8 cellular contexts compared by ENCODE assay signal in the genomic region with DNA sequence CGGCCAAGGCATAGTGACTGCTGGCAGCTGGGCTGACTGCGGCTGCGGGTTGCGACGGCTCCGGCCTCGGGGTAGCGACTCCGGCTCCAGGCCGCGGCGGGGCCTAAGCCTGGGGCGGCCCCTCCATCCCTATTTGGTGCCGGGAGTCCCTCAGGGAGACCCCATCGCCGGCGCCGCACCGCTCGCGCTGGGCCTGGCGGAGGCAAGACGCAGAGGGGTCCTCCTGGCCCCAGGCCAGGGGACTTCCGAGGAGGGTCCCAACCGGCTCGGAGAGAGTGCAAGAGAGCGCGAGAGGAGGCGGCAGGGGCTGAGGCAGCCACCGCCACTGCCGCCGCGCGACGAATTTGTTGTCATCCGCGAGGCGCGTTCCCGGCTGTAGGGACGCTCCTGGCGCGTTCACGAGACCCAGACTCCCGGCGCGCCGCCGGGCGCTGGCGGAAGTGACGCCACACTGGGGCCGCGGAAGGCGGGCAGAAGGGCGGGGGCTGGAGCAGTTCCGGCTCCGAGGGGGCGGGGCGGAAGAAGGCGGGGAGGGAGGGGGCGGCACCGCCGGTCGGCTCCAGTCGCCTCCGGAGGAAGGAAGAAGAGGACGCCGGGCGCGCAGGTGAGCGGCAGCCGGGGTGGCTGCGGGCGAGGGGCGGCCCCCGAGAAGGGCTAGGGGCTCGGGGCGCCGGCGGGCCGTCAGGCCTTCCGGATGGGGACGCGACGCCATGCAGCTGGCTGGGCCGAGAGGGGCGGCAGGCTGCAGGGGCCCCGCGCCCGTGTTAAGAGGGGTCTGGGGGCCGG. TPM values are rescaled to one million over a fixed set of nuclear protein-coding genes. Genes with fewer than 3 reads are reported as not detected.
DNase-seq lines count a peak whose midpoint lies in the region; ATAC-seq and TF ChIP-seq lines count a peak whose summit lies in the region.

A gene with protein sequence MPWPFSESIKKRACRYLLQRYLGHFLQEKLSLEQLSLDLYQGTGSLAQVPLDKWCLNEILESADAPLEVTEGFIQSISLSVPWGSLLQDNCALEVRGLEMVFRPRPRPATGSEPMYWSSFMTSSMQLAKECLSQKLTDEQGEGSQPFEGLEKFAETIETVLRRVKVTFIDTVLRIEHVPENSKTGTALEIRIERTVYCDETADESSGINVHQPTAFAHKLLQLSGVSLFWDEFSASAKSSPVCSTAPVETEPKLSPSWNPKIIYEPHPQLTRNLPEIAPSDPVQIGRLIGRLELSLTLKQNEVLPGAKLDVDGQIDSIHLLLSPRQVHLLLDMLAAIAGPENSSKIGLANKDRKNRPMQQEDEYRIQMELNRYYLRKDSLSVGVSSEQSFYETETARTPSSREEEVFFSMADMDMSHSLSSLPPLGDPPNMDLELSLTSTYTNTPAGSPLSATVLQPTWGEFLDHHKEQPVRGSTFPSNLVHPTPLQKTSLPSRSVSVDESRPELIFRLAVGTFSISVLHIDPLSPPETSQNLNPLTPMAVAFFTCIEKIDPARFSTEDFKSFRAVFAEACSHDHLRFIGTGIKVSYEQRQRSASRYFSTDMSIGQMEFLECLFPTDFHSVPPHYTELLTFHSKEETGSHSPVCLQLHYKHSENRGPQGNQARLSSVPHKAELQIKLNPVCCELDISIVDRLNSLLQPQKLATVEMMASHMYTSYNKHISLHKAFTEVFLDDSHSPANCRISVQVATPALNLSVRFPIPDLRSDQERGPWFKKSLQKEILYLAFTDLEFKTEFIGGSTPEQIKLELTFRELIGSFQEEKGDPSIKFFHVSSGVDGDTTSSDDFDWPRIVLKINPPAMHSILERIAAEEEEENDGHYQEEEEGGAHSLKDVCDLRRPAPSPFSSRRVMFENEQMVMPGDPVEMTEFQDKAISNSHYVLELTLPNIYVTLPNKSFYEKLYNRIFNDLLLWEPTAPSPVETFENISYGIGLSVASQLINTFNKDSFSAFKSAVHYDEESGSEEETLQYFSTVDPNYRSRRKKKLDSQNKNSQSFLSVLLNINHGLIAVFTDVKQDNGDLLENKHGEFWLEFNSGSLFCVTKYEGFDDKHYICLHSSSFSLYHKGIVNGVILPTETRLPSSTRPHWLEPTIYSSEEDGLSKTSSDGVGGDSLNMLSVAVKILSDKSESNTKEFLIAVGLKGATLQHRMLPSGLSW (N-terminal part only) (minus strand): TSS at position 377 of the 786 bp plus-strand sequence. CDS start 365 bp downstream, at position 12.
A gene with protein sequence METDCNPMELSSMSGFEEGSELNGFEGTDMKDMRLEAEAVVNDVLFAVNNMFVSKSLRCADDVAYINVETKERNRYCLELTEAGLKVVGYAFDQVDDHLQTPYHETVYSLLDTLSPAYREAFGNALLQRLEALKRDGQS (plus strand): TSS at position 562 of the 786 bp plus-strand sequence. CDS start 18,722 bp downstream, outside the sequence.

- H3K27me3 ChIP-seq in adipocyte (replicated peaks; ENCODE audit: control insufficient read depth, insufficient read depth, low read length) = no peaks in the 10 kb centered on the region
- no peaks in the 10 kb centered on the region for H3K27me3 ChIP-seq in transverse colon

- TF ChIP-seq CTCF in GM12875 (IDR thresholded peaks at IDR 0.05; ENCODE audit: borderline replicate concordance, insufficient read depth, low read depth, low read length) (no peak), transverse colon (IDR thresholded peaks at IDR 0.05) (no peak)

- H3K9me3 ChIP-seq in adipocyte (ENCODE audit: control insufficient read depth, low read length) (no peaks in the 10 kb centered on the region), transverse colon (no peaks in the 10 kb centered on the region)

- H3K4me1 ChIP-seq in adipocyte (ENCODE audit: control insufficient read depth, insufficient read depth, low read length) (peaks cover 21% of the 10 kb centered on the region), transverse colon (peaks cover 9 to 55% (median 28%) of the 10 kb centered on the region in 4 donors)

- in situ Hi-C loops in transverse colon (cut with MboI; ENCODE audit: low pct_ligation_motif_present in 1 of 4, low pct_unique_long_range_greater_than_20kb in 1 of 4, low sequenced_read_pairs in 3 of 4) = no loop called here

- peak; percentile 88 for TF ChIP-seq POLR2A in transverse colon (IDR thresholded peaks at IDR 0.05)

- 0% methylated on average over 22 of the region's 92 CpGs; no CpG with 5 or more reads in 1 of the 2 donors for WGBS in transverse colon (ENCODE audit: low coverage in 1 of 2), 2 donors

- intact Hi-C loops in cardiac septum (cut with DNase I) (loop anchor here (1.0 to 5.0 kb wide), 2 partner anchors 28 to 139 kb away; a partner anchor contains a TSS), transverse colon (cut with DNase I; ENCODE audit: low total_unique reads) (no loop called here)

- DNase-seq in NCI-H1417 treated with DMSO at 0.1 percent for 48 hours (lab: John Stamatoyannopoulos, UW) (peak; percentile 79), T follicular helper cell (ENCODE audit: low read depth) (peak; percentile 97), adipocyte (ENCODE audit: low read depth) (peak; percentile 98), cardiac septum (ENCODE audit: low spot score) (peak; percentile 98), pons (ENCODE audit: low spot score) (peak; percentile 93), transverse colon (peak; percentile 97)

- H3K4me3 ChIP-seq in GM12875 (ENCODE audit: low read depth, low read length) (peak within 1 kb of the TSS; percentile 93), adipocyte (ENCODE audit: low read length) (peak within 1 kb of the TSS; percentile 97), transverse colon (peak within 1 kb of the TSS; percentile 70 to 98 (median 92))

- TF ChIP-seq EP300 in transverse colon (IDR thresholded peaks at IDR 0.05; ENCODE audit: low read depth) = no peak

- peak within 1 kb of the TSS; percentile 95 for H3K9ac ChIP-seq in adipocyte (ENCODE audit: low read length)

- H3K36me3 ChIP-seq in adipocyte (ENCODE audit: control insufficient read depth, insufficient read depth, low read length, severe bottlenecking) (no peaks in the 10 kb centered on the region), transverse colon (no peaks in the 10 kb centered on the region)

- peak; percentile 77 for ATAC-seq in HG02763 (IDR thresholded peaks at IDR 0.05; ENCODE audit: unreplicated experiment)

- H3K27ac ChIP-seq in transverse colon = peak within 1 kb of the TSS; percentile 94 to 98 (median 97)

RNA-seq across cellular contexts. Expression of the first gene that starts in this region (rescaled TPM):
- 14.2 TPM for total RNA-seq in cardiac septum
- total RNA-seq in transverse colon = 10 to 100 TPM; 30.7 to 47.5 (median 42.7) TPM

RNA-seq across cellular contexts. Expression of the second gene that starts in this region (rescaled TPM):
- total RNA-seq in cardiac septum (14.6 TPM), transverse colon (100 to 1,000 TPM in 1 of 4 donors, 10 to 100 TPM in 3; 41.0 to 151 (median 64.9) TPM)

Comparison
In these comparisons a context has a peak if more than half of its experiments do, and no peak if none do; other contexts are left out.
1. Peak in every context shown above with its lines: DNase-seq, ATAC-seq, H3K4me3 ChIP-seq and H3K27ac ChIP-seq.